Comparison of ENCODE assay signal across 22 cellular contexts in the genomic region with DNA sequence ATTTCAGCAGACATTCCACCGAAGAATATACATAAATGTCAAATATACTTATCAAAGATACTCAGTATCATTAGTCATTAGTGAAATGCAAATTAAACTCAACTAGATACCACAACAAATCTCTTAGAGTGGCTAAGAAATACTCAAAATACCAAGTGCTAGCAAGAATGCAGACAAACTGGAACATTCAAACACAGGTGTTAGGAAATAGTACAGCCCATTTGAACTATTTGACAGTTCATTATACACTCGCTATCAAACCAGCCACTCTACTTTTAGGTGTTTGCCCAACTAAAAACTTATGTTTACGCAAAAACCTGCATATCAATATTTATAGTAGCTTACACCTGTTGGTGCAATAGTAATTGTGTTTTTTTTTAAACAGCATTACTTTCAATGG. TPM values are rescaled to one million over a fixed set of nuclear protein-coding genes. Genes with fewer than 3 reads are reported as not detected.
"Had no signal": no experiment of that assay in that cellular context is flagged by ENCODE, and none has a peak within 500 bp of the region (broad histone marks: within the 10 kb centered on the region; RNA-seq: fewer than 3 reads in every experiment).

No MANE protein-coding gene starts in this region.

- H3K27me3 ChIP-seq: body of pancreas, dorsolateral prefrontal cortex, spleen, uterus had no signal

- H3K4me3 ChIP-seq: body of pancreas, dorsolateral prefrontal cortex, spleen, uterus had no signal

- ATAC-seq: activated CD8-positive, alpha-beta memory T cell treated with anti-CD3 and anti-CD28 coated beads, Interleukin-2, amount 10 ng/mL, durations not matched to agents 7 days and 5 days; body of pancreas; WTC11 had no signal

- H3K4me1 ChIP-seq: body of pancreas, spleen, uterus had no signal

- DNase-seq: activated CD4-positive, alpha-beta memory T cell treated with anti-CD3 and anti-CD28 coated beads, Interleukin-2, amount 10 ng/mL, durations not matched to agents 7 days and 5 days; activated CD4-positive, alpha-beta T cell treated with anti-CD3 and anti-CD28 coated beads for 48 hours; activated CD8-positive, alpha-beta memory T cell treated with anti-CD3 and anti-CD28 coated beads, Interleukin-2, amount 10 ng/mL, durations not matched to agents 7 days and 5 days; activated naive CD4-positive, alpha-beta T cell treated with anti-CD3 and anti-CD28 coated beads for 36 hours; body of pancreas; caudate nucleus; dorsolateral prefrontal cortex; foreskin melanocyte; glutamatergic neuron; hypothalamus; islet precursor cell; mammary epithelial cell; occipital lobe; retina; spleen; stimulated activated naive CD4-positive, alpha-beta T cell; uterus had no signal

- H3K36me3 ChIP-seq: spleen, uterus had no signal

- H3K27ac ChIP-seq: body of pancreas, dorsolateral prefrontal cortex, uterus had no signal

- H3K9me3 ChIP-seq: body of pancreas, uterus had no signal

RNA-seq across cellular contexts. Expression of a gene that starts 8.8 kb away (rescaled TPM):
- total RNA-seq: activated CD4-positive, alpha-beta memory T cell treated with anti-CD3 and anti-CD28 coated beads, Interleukin-2, amount 10 ng/mL, durations not matched to agents 7 days and 5 days; activated CD8-positive, alpha-beta memory T cell treated with anti-CD3 and anti-CD28 coated beads, Interleukin-2, amount 10 ng/mL, durations not matched to agents 7 days and 5 days; activated naive CD4-positive, alpha-beta T cell treated with anti-CD3 and anti-CD28 coated beads for 36 hours; activated T-helper 2 cell treated with anti-CD3 and anti-CD28 coated beads, Interferon-gamma antibody, Interleukin-2, Interleukin-4, amounts not matched to agents 10 μg/mL and 5 μg/mL and 100 μg/mL, durations not matched to agents 14 hours and 24 hours and 36 hours; body of pancreas; epithelial cell of proximal tubule; fibroblast of lung; mammary epithelial cell; posterior vena cava; spleen; uterus; WTC11 had no signal
